Comparison of ENCODE assay signal across 8 cellular contexts in the genomic region with DNA sequence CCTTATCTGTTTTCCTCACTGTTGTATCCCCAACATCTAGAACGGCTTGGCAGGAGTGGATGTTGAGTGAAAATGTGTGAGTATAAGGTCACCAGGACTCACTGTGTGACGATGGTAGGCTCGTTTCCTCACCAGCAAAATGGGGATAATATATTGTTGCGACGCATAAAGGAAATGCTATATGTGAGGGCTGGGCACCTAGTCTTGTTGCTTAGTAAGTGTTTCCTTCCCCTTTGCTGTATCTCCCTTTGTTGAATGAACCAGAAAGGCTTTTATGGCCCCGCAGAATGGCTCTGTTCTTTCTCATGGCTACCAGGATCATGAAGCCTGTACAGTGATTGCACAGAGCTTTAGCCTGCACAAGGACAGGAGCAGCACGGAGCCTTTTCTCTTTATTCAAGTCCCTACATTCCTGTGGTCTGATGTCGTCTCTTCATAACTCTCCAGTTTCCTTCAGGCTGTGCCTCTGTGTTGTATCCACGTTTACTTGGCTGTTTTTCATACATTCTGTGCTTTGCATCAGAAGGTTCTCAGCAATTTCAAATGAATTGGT. TPM values are rescaled to one million over a fixed set of nuclear protein-coding genes. Genes with fewer than 3 reads are reported as not detected.
DNase-seq lines count a peak whose midpoint lies in the region; ATAC-seq, FAIRE-seq and TF ChIP-seq lines count a peak whose summit lies in the region.

No MANE protein-coding gene starts in this region.

- peak; percentile 54 for FAIRE-seq in GM12891 (lab: Jason Lieb, UNC)

- TF ChIP-seq POLR2A in GM12891 (IDR thresholded peaks at IDR 0.05; ENCODE audit: low read depth, low read length) (no peak), esophagus squamous epithelium (IDR thresholded peaks at IDR 0.05) (no peak)

- DNase-seq in GM12891 (ENCODE audit: insufficient read length, low spot score) (no peak), esophagus squamous epithelium (lab: John Stamatoyannopoulos, UW) (no peak), NCI-H69 (lab: John Stamatoyannopoulos, UW) (no peak), CD1c-positive myeloid dendritic cell (ENCODE audit: extremely low spot score) (no peak), NCI-H1930 (lab: John Stamatoyannopoulos, UW) (no peak)

- H2AFZ ChIP-seq in neuron (ENCODE audit: low read depth, low read length): no peak overlapping the region

- no peaks in the 10 kb centered on the region for H3K36me3 ChIP-seq in esophagus squamous epithelium
- no peaks in the 10 kb centered on the region for H3K36me3 ChIP-seq in neuron (ENCODE audit: insufficient read depth, low read length)

- H3K9me3 ChIP-seq in esophagus squamous epithelium: no peaks in the 10 kb centered on the region
- H3K9me3 ChIP-seq in neuron (ENCODE audit: low read length): peaks cover 3% of the 10 kb centered on the region

- intact Hi-C loops in esophagus squamous epithelium (cut with DNase I): no loop called here

- peaks cover 24 to 79% (median 44%) of the 10 kb centered on the region in 3 donors for H3K4me1 ChIP-seq in esophagus squamous epithelium
- peaks cover 33% of the 10 kb centered on the region for H3K4me1 ChIP-seq in neuron (ENCODE audit: insufficient read depth, low read length)

- no peak for TF ChIP-seq CTCF in esophagus squamous epithelium (IDR thresholded peaks at IDR 0.05)

- WGBS in esophagus squamous epithelium, 2 donors: 19 to 27% methylated on average over 8 to 9 of the region's 9 CpGs

- peak overlapping the region; percentile 17 to 65 (median 48) for H3K27ac ChIP-seq in esophagus squamous epithelium

- no peaks in the 10 kb centered on the region for H3K27me3 ChIP-seq in esophagus squamous epithelium
- no peaks in the 10 kb centered on the region for H3K27me3 ChIP-seq in neuron (ENCODE audit: insufficient read depth, low read length)

- ATAC-seq in SK-N-SH treated with all-trans-retinoic acid at 6 μM for 48 hours (peak; percentile 94), GM18867 (IDR thresholded peaks at IDR 0.05; ENCODE audit: unreplicated experiment) (no peak)

- H3K4me3 ChIP-seq in esophagus squamous epithelium: peak overlapping the region in 1 of 4 donors; percentile 9
- H3K4me3 ChIP-seq in neuron (ENCODE audit: low read length): peak overlapping the region; percentile 1

TF ChIP-seq in GM12891, 5 proteins besides CTCF, POLR2A, EP300 and RAD21:
- TF ChIP-seq PAX5 (IDR thresholded peaks at IDR 0.05; ENCODE audit: insufficient read depth, low read length, severe bottlenecking): no peak
- no peak for TF ChIP-seq POU2F2 (IDR thresholded peaks at IDR 0.05; ENCODE audit: low read depth, low read length)

TF ChIP-seq in SK-N-SH treated with all-trans-retinoic acid at 6 μM for 48 hours, 23 proteins besides CTCF, POLR2A, EP300 and RAD21:
- no peak for TF ChIP-seq PPARA (CRISPR knock-in tag; IDR thresholded peaks at IDR 0.05; ENCODE audit: borderline replicate concordance)
- TF ChIP-seq ZFP3 (CRISPR knock-in tag; IDR thresholded peaks at IDR 0.05): no peak
- no peak for TF ChIP-seq TOX (CRISPR knock-in tag; IDR thresholded peaks at IDR 0.05; ENCODE audit: borderline replicate concordance)
- peak; percentile 22; the same call in 1 of the 2 replicates for TF ChIP-seq ISL1 (CRISPR knock-in tag; IDR thresholded peaks at IDR 0.05)

RNA-seq across cellular contexts. Expression of gene TNRC6B, which starts 5.4 kb away (rescaled TPM):
- polyA plus RNA-seq in GM12891 (2012; ENCODE audit: low read depth, missing spikeins): 6.6 TPM
- 10 to 100 TPM; 20.7 to 36.5 (median 26.9) TPM for total RNA-seq in esophagus squamous epithelium
